ENCODE assay signal across 8 cellular contexts in the genomic region with DNA sequence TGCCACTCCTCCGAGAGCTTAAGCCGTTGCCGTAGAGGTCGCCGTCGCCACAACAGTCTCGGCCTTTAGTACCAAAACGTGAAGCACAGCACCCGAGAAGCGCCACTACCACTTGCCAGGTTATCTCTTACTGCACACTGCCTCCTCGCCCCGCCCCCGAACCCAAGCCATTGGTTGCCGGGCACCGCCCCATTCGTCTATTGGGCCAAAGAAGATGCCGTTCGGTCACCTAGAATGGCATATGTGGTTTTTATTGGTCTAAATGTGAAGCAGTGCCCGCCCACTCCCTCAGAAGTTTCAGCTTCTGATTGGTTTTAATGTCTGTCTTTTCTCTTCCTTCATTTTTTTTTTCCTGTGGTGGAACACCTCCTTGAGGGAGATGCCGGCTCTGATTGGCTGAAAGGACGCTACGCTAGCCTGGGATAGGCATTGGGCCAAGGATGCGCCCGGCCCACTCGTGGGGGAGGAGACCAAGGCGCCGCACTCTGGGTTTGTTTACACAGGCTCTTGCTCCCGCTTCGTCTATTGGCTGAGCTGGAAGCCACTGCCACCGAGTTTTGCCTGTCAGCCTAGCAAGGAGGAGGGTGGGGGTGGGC. TPM values are rescaled to one million over a fixed set of nuclear protein-coding genes. Genes with fewer than 3 reads are reported as not detected.
DNase-seq lines count a peak whose midpoint lies in the region; ATAC-seq and TF ChIP-seq lines count a peak whose summit lies in the region.

Gene PAIP2B, minus strand, starts transcription at position 139 of the 596 bp plus-strand sequence. CDS start 24,514 bp downstream, outside the sequence.

- no peaks in the 10 kb centered on the region for H4K20me1 ChIP-seq in osteoblast (ENCODE audit: insufficient read depth, low read length)

- no peaks in the 10 kb centered on the region for H3K36me3 Mint-ChIP-seq in activated naive CD8-positive, alpha-beta T cell treated with anti-CD3 and anti-CD28 coated beads, Interleukin-2, amount 10 ng/mL, durations not matched to agents 7 days and 5 days

- H3K27me3 ChIP-seq in osteoblast (ENCODE audit: insufficient read depth, low read length) (peaks cover 17% of the 10 kb centered on the region), thoracic aorta (replicated peaks; ENCODE audit: insufficient read depth) (no peaks in the 10 kb centered on the region)

- H3K9me3 ChIP-seq in osteoblast (ENCODE audit: low read depth, low read length) (no peaks in the 10 kb centered on the region), thoracic aorta (no peaks in the 10 kb centered on the region)

- TF ChIP-seq CTCF in osteoblast (IDR thresholded peaks at IDR 0.05; ENCODE audit: extremely low read depth, low read depth, low read length) = no peak
- no peak for TF ChIP-seq CTCF in thoracic aorta (IDR thresholded peaks at IDR 0.05)

- peak within 1 kb of the TSS; percentile 73 for H3K4me3 ChIP-seq in osteoblast (ENCODE audit: insufficient read depth, low read length)
- H3K4me3 ChIP-seq in thoracic aorta = peak within 1 kb of the TSS; percentile 87

- no peaks in the 10 kb centered on the region for H3K9me3 Mint-ChIP-seq in activated naive CD8-positive, alpha-beta T cell treated with anti-CD3 and anti-CD28 coated beads, Interleukin-2, amount 10 ng/mL, durations not matched to agents 7 days and 5 days

- H3K79me2 ChIP-seq in osteoblast (ENCODE audit: insufficient read depth, low read length) = no peaks in the 10 kb centered on the region

- H3K36me3 ChIP-seq in osteoblast (ENCODE audit: insufficient read depth, low read length) (no peaks in the 10 kb centered on the region), thoracic aorta (no peaks in the 10 kb centered on the region)

- H3K4me1 ChIP-seq in osteoblast (ENCODE audit: insufficient read depth, low read length) = peaks cover 10% of the 10 kb centered on the region
- peaks cover 0 to 8% of the 10 kb centered on the region in 2 donors for H3K4me1 ChIP-seq in thoracic aorta (ENCODE audit: control insufficient read depth in 1 of 2, low read depth in 2 of 2)

- peak within 1 kb of the TSS; percentile 96 for H3K4me3 Mint-ChIP-seq in activated naive CD8-positive, alpha-beta T cell treated with anti-CD3 and anti-CD28 coated beads, Interleukin-2, amount 10 ng/mL, durations not matched to agents 7 days and 5 days

- DNase-seq in GM04504 (ENCODE audit: low read depth) = peak; percentile 97
- peak; percentile 96 for DNase-seq in NCI-H1092 (lab: John Stamatoyannopoulos, UW)
- DNase-seq in SKM-1 treated with dmso at 0.1 percent for 144 hours (lab: John Stamatoyannopoulos, UW; ENCODE audit: unreplicated experiment) = peak; percentile 100
- DNase-seq in activated naive CD8-positive, alpha-beta T cell treated with anti-CD3 and anti-CD28 coated beads, Interleukin-2, amount 10 ng/mL, durations not matched to agents 7 days and 5 days = peak; percentile 94
- peak; percentile 98 to 100 (median 100) for DNase-seq in head of caudate nucleus
- peak; percentile 96 for DNase-seq in osteoblast (ENCODE audit: insufficient read length, low spot score, missing footprints)
- DNase-seq in thoracic aorta (ENCODE audit: low spot score) = peak; percentile 99

- H3K4me1 Mint-ChIP-seq in activated naive CD8-positive, alpha-beta T cell treated with anti-CD3 and anti-CD28 coated beads, Interleukin-2, amount 10 ng/mL, durations not matched to agents 7 days and 5 days = peaks cover 16% of the 10 kb centered on the region

- peak within 1 kb of the TSS; percentile 90 for H3K27ac Mint-ChIP-seq in activated naive CD8-positive, alpha-beta T cell treated with anti-CD3 and anti-CD28 coated beads, Interleukin-2, amount 10 ng/mL, durations not matched to agents 7 days and 5 days

- H3K27ac ChIP-seq in osteoblast (ENCODE audit: low read depth, low read length) (no peak within 1 kb of the TSS), thoracic aorta (peak within 1 kb of the TSS; percentile 60 to 66)

- intact Hi-C loops in head of caudate nucleus (cut with DNase I) = loop anchor here (2.0 to 5.0 kb wide), 2 partner anchors 50 to 105 kb away; partner anchors contain the start of gene ZNF638

- ATAC-seq in HG02571 (IDR thresholded peaks at IDR 0.05; ENCODE audit: unreplicated experiment) = peak; percentile 95
- peak; percentile 97 for ATAC-seq in activated naive CD8-positive, alpha-beta T cell treated with anti-CD3 and anti-CD28 coated beads, Interleukin-2, amount 10 ng/mL, durations not matched to agents 7 days and 5 days (ENCODE audit: low read depth)
- peak; percentile 100 for ATAC-seq in thoracic aorta (ENCODE audit: insufficient number of reproducible peaks, low FRiP score, low read depth)

- H2AFZ ChIP-seq in osteoblast (ENCODE audit: low read length) = peak within 1 kb of the TSS; percentile 96

- H3K4me2 ChIP-seq in osteoblast (ENCODE audit: insufficient read depth, low read length) = peak within 1 kb of the TSS; percentile 84

- POLR2A ChIA-PET in activated naive CD8-positive, alpha-beta T cell treated with anti-CD3 and anti-CD28 coated beads, Interleukin-2, amount 10 ng/mL, durations not matched to agents 7 days and 5 days (lab: Charles Lee) = interaction anchor here (0.6 to 1.1 kb wide), 4 partner anchors 8 to 159 kb away, joined by 3 to 12 read pairs (median 4); partner anchors contain the start of gene ZNF638

- peaks cover 13% of the 10 kb centered on the region for H3K27me3 Mint-ChIP-seq in activated naive CD8-positive, alpha-beta T cell treated with anti-CD3 and anti-CD28 coated beads, Interleukin-2, amount 10 ng/mL, durations not matched to agents 7 days and 5 days

RNA-seq across cellular contexts. Expression of gene PAIP2B, which starts in this region (rescaled TPM):
- 1 to 10 TPM; 4.2 to 4.8 TPM for total RNA-seq in activated naive CD8-positive, alpha-beta T cell treated with anti-CD3 and anti-CD28 coated beads, Interleukin-2, amount 10 ng/mL, durations not matched to agents 7 days and 5 days
- total RNA-seq in osteoblast (0.36 and 0.59 TPM in 2 replicates), thoracic aorta (1 to 10 TPM; 3.3 to 4.7 TPM)

Comparison
In these comparisons a context has a peak if more than half of its experiments do, and no peak if none do; other contexts are left out.
1. Peak in DNase-seq, H3K4me3 ChIP-seq and H3K4me2 ChIP-seq in osteoblast; RNA of the gene not detected or under 1 TPM.